In the genomic region with DNA sequence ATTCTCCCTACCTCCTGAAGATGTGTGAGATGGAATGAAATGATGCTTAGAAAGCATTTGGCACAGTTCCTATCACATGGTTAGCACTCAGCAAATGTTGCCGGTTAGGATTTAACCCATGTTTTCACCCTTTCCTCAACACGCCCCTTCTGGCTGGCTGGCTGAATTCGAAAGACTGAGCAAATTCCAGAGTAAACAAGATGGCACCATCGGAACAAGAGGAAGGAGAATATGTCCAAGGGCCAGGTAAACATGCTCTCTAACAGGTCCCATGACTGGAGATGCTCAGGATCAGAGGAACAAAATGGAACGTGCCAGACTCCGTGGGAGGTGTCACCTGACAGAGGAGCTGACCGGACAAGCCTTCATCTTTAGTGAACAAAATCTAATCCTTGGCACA, we compare ENCODE assay signal across 15 cellular contexts.
DNase-seq lines count a peak whose midpoint lies in the region; ATAC-seq, FAIRE-seq and TF ChIP-seq lines count a peak whose summit lies in the region.
"Had no signal": no experiment of that assay in that cellular context is flagged by ENCODE, and none has a peak within 500 bp of the region (broad histone marks: within the 10 kb centered on the region; RNA-seq: fewer than 3 reads in every experiment).

No MANE protein-coding gene starts in this region.

- peaks cover 4% of the 10 kb centered on the region for H3K36me3 Mint-ChIP-seq in activated naive CD4-positive, alpha-beta T cell treated with anti-CD3 and anti-CD28 coated beads, Interleukin-2, amount 50 U/mL, for 24 hours
- peaks cover 11% of the 10 kb centered on the region for H3K36me3 Mint-ChIP-seq in activated T-helper 2 cell treated with anti-CD3 and anti-CD28 coated beads, Interferon-gamma antibody, Interleukin-2, Interleukin-4, amounts not matched to agents 10 μg/mL and 5 μg/mL and 100 μg/mL, durations not matched to agents 14 hours and 24 hours and 36 hours (ENCODE audit: low read depth)

- no peak for DNase-seq in activated naive CD4-positive, alpha-beta T cell (lab: John Stamatoyannopoulos, UW)
- no peak for DNase-seq in activated T-helper 2 cell treated with anti-CD3 and anti-CD28 coated beads, Interferon-gamma antibody, Interleukin-2, Interleukin-4, amounts not matched to agents 10 μg/mL and 5 μg/mL and 100 μg/mL, durations not matched to agents 14 hours and 24 hours and 36 hours (ENCODE audit: low spot score)
- DNase-seq in pancreas (no peak), SHP77 (lab: John Stamatoyannopoulos, UW) (no peak), prostate gland (ENCODE audit: low spot score) (no peak), inferior parietal cortex (ENCODE audit: extremely low spot score) (no peak)
- DNase-seq: activated CD4-positive, alpha-beta T cell treated with anti-CD3 and anti-CD28 coated beads for 1 hour; activated T-cell treated with anti-CD3 and anti-CD28 coated beads, Interleukin-2, amount 50 U/mL, for 1 hour; NCI-H1092 treated with DMSO at 0.1 percent for 48 hours; small intestine; stimulated activated naive CD4-positive, alpha-beta T cell had no signal

- H3K9me3 ChIP-seq in iPS-20b (ENCODE audit: insufficient read depth, low read depth, low read length) (no peaks in the 10 kb centered on the region), pancreas (no peaks in the 10 kb centered on the region), prostate gland (no peaks in the 10 kb centered on the region)
- H3K9me3 ChIP-seq: ovary had no signal

- TF ChIP-seq CTCF in pancreas (IDR thresholded peaks at IDR 0.05) (no peak), prostate gland (IDR thresholded peaks at IDR 0.05) (no peak)

- no peaks in the 10 kb centered on the region for H3K9me3 Mint-ChIP-seq in activated naive CD4-positive, alpha-beta T cell treated with anti-CD3 and anti-CD28 coated beads, Interleukin-2, amount 50 U/mL, for 24 hours
- no peaks in the 10 kb centered on the region for H3K9me3 Mint-ChIP-seq in activated T-helper 2 cell treated with anti-CD3 and anti-CD28 coated beads, Interferon-gamma antibody, Interleukin-2, Interleukin-4, amounts not matched to agents 10 μg/mL and 5 μg/mL and 100 μg/mL, durations not matched to agents 14 hours and 24 hours and 36 hours
- H3K9me3 Mint-ChIP-seq: T-helper 1 cell treated with Interleukin-12 subunit alpha and Interleukin-12 subunit beta and Interleukin-4 antibody, amounts not matched to agents 30 μg/mL and 1 μg/mL, for 36 hours had no signal

- peak overlapping the region; percentile 46; the same call in 1 of the 2 replicates for H3K9ac ChIP-seq in iPS-20b (ENCODE audit: low read depth, low read length)

- ATAC-seq in pancreas, result no peak

- H3K27ac ChIP-seq in iPS-20b (ENCODE audit: low read length) (no peak overlapping the region), pancreas (no peak overlapping the region), prostate gland (no peak overlapping the region)
- H3K27ac ChIP-seq: ovary had no signal

- H3K36me3 ChIP-seq in iPS-20b (ENCODE audit: insufficient read depth, low read depth, low read length) (no peaks in the 10 kb centered on the region), pancreas (no peaks in the 10 kb centered on the region), prostate gland (no peaks in the 10 kb centered on the region)
- H3K36me3 ChIP-seq: ovary had no signal

- peak overlapping the region; percentile 36; the same call in 1 of the 2 replicates for H3K4me3 ChIP-seq in iPS-20b (ENCODE audit: low read length)
- no peak overlapping the region for H3K4me3 ChIP-seq in pancreas
- H3K4me3 ChIP-seq in prostate gland, result no peak overlapping the region

- FAIRE-seq in pancreas (lab: Jason Lieb, UNC), result no peak
- FAIRE-seq: small intestine had no signal

- H3K27me3 ChIP-seq in iPS-20b (ENCODE audit: insufficient read depth, low read length), result peaks cover 7% of the 10 kb centered on the region; the same call in 1 of the 2 replicates
- H3K27me3 ChIP-seq in pancreas, result no peaks in the 10 kb centered on the region
- H3K27me3 ChIP-seq in prostate gland (replicated peaks; ENCODE audit: insufficient read depth), result no peaks in the 10 kb centered on the region
- H3K27me3 ChIP-seq: ovary had no signal

- no peaks in the 10 kb centered on the region for H3K27me3 Mint-ChIP-seq in activated naive CD4-positive, alpha-beta T cell treated with anti-CD3 and anti-CD28 coated beads, Interleukin-2, amount 50 U/mL, for 24 hours
- H3K27me3 Mint-ChIP-seq in activated T-helper 2 cell treated with anti-CD3 and anti-CD28 coated beads, Interferon-gamma antibody, Interleukin-2, Interleukin-4, amounts not matched to agents 10 μg/mL and 5 μg/mL and 100 μg/mL, durations not matched to agents 14 hours and 24 hours and 36 hours (ENCODE audit: low read depth), result no peaks in the 10 kb centered on the region

- WGBS in pancreas, 2 donors, result 75 to 76% methylated on average over 7 of the region's 7 CpGs
- WGBS in prostate gland, result 37% methylated on average over 7 of the region's 7 CpGs

- peaks cover 86% of the 10 kb centered on the region for H3K4me1 Mint-ChIP-seq in activated naive CD4-positive, alpha-beta T cell treated with anti-CD3 and anti-CD28 coated beads, Interleukin-2, amount 50 U/mL, for 24 hours
- H3K4me1 Mint-ChIP-seq in activated T-helper 2 cell treated with anti-CD3 and anti-CD28 coated beads, Interferon-gamma antibody, Interleukin-2, Interleukin-4, amounts not matched to agents 10 μg/mL and 5 μg/mL and 100 μg/mL, durations not matched to agents 14 hours and 24 hours and 36 hours (ENCODE audit: low read depth), result peaks cover 51% of the 10 kb centered on the region

- H3K4me3 Mint-ChIP-seq in activated naive CD4-positive, alpha-beta T cell treated with anti-CD3 and anti-CD28 coated beads, Interleukin-2, amount 50 U/mL, for 24 hours, result no peak overlapping the region
- H3K4me3 Mint-ChIP-seq in activated T-helper 2 cell treated with anti-CD3 and anti-CD28 coated beads, Interferon-gamma antibody, Interleukin-2, Interleukin-4, amounts not matched to agents 10 μg/mL and 5 μg/mL and 100 μg/mL, durations not matched to agents 14 hours and 24 hours and 36 hours (ENCODE audit: low read depth), result no peak overlapping the region
- H3K4me3 Mint-ChIP-seq: T-helper 1 cell treated with Interleukin-12 subunit alpha and Interleukin-12 subunit beta and Interleukin-4 antibody, amounts not matched to agents 30 μg/mL and 1 μg/mL, for 36 hours had no signal

- no peak for TF ChIP-seq POLR2A in prostate gland (IDR thresholded peaks at IDR 0.05)

- H3K4me1 ChIP-seq in iPS-20b (ENCODE audit: insufficient read depth, low read length) (peaks cover 2% of the 10 kb centered on the region; the same call in 1 of the 2 replicates), pancreas (no peaks in the 10 kb centered on the region), prostate gland (replicated peaks) (no peaks in the 10 kb centered on the region)

- H3K27ac Mint-ChIP-seq in activated naive CD4-positive, alpha-beta T cell treated with anti-CD3 and anti-CD28 coated beads, Interleukin-2, amount 50 U/mL, for 24 hours, result peak overlapping the region; percentile 93
- peak overlapping the region; percentile 39 for H3K27ac Mint-ChIP-seq in activated T-helper 2 cell treated with anti-CD3 and anti-CD28 coated beads, Interferon-gamma antibody, Interleukin-2, Interleukin-4, amounts not matched to agents 10 μg/mL and 5 μg/mL and 100 μg/mL, durations not matched to agents 14 hours and 24 hours and 36 hours

- intact Hi-C loops in activated T-helper 2 cell treated with anti-CD3 and anti-CD28 coated beads, Interferon-gamma antibody, Interleukin-2, Interleukin-4, amounts not matched to agents 10 μg/mL and 5 μg/mL and 100 μg/mL, durations not matched to agents 14 hours and 24 hours and 36 hours (cut with micrococcal nuclease), result loop anchor here (5.0 kb wide), 1 partner anchor 212 kb away; no protein-coding TSS in a partner anchor
- intact Hi-C loops in pancreas (cut with DNase I) (no loop called here), prostate gland (cut with DNase I) (loop anchor here (5.0 kb wide), 1 partner anchor 38 kb away; no protein-coding TSS in a partner anchor)

Comparison
In these comparisons a context has a peak if more than half of its experiments do, and no peak if none do; other contexts are left out.
1. intact Hi-C loops: an anchor here in activated T-helper 2 cell treated with anti-CD3 and anti-CD28 coated beads, Interferon-gamma antibody, Interleukin-2, Interleukin-4, amounts not matched to agents 10 μg/mL and 5 μg/mL and 100 μg/mL, durations not matched to agents 14 hours and 24 hours and 36 hours (5.0 kb wide) and prostate gland (5.0 kb wide); none called in pancreas.